In genomic region chr22:28953976-28954880, GRCh38 we compare ENCODE assay signal across 20 cellular contexts.
A peak's percentile ranks its signal among the peaks of the same experiment; 100 is the strongest.
DNase-seq lines count a peak whose midpoint lies in the region; ATAC-seq, FAIRE-seq and TF ChIP-seq lines count a peak whose summit lies in the region.
"Had no signal": no experiment of that assay in that cellular context is flagged by ENCODE, and none has a peak within 500 bp of the region (broad histone marks: within the 10 kb centered on the region; RNA-seq: fewer than 3 reads in every experiment).

No MANE protein-coding gene starts in this region.

- peaks cover 22% of the 10 kb centered on the region for H4K20me1 ChIP-seq in HepG2 (ENCODE audit: insufficient read depth, low read length)

- H3K4me1 ChIP-seq in HepG2 (ENCODE audit: insufficient read depth, low read length) (peaks cover 100% of the 10 kb centered on the region), right lobe of liver (peaks cover 0 to 18% (median 2%) of the 10 kb centered on the region in 4 donors), prostate gland (replicated peaks) (peaks cover 4% of the 10 kb centered on the region), body of pancreas (peaks cover 24% of the 10 kb centered on the region)

- no TSS peak for BruUV-seq in HepG2 (replicated peaks; lab: Mats Ljungman, UMichigan)

- in situ Hi-C loops in HepG2 (cut with HindIII; ENCODE audit: extremely low pct_ligation_motif_present, low pct_unique_long_range_greater_than_20kb): no loop called here

- no peak for TF ChIP-seq POLR2A in HepG2 (IDR thresholded peaks at IDR 0.05; ENCODE audit: insufficient read depth in 1 of 2, low read depth in 2 of 2, low read length in 2 of 2)
- TF ChIP-seq POLR2A in right lobe of liver (IDR thresholded peaks at IDR 0.05): no peak
- no peak for TF ChIP-seq POLR2A in prostate gland (IDR thresholded peaks at IDR 0.05)
- TF ChIP-seq POLR2A in body of pancreas (IDR thresholded peaks at IDR 0.05): no peak

- intact Hi-C loops in HepG2 (cut with micrococcal nuclease; ENCODE audit: unreplicated experiment) (loop anchor here (2.0 to 5.0 kb wide), 2 partner anchors 21 to 97 kb away; no protein-coding TSS in a partner anchor), right lobe of liver (cut with DNase I) (no loop called here), prostate gland (cut with DNase I) (loop anchor here (1.0 to 5.0 kb wide), 3 partner anchors 42 to 78 kb away; no protein-coding TSS in a partner anchor), body of pancreas (cut with DNase I) (no loop called here)

- ATAC-seq in HepG2 (no peak), right lobe of liver (no peak), HG03442 (IDR thresholded peaks at IDR 0.05; ENCODE audit: unreplicated experiment) (no peak), body of pancreas (no peak), GM21528 (IDR thresholded peaks at IDR 0.05; ENCODE audit: low FRiP score, unreplicated experiment) (no peak)
- ATAC-seq: K562, PC-3 had no signal

- POLR2A ChIA-PET in HepG2 (lab: Yijun Ruan, JAX): interaction anchor here (0.7 to 1.8 kb wide), 5 partner anchors 15 to 70 kb away, joined by 3 to 5 read pairs (median 4); no protein-coding TSS in a partner anchor

- H3K27ac ChIP-seq in HepG2 (ENCODE audit: extremely low read length, insufficient read depth, low read length) (peak overlapping the region; percentile 64), right lobe of liver (no peak overlapping the region), layer of hippocampus (ENCODE audit: low read depth, low read length) (peak overlapping the region; percentile 40), prostate gland (peak overlapping the region; percentile 8 to 12), body of pancreas (no peak overlapping the region)
- H3K27ac ChIP-seq: 22Rv1, RWPE1 had no signal

- H3K4me2 ChIP-seq in HepG2 (ENCODE audit: low read depth, low read length): 0 out of 2 replicates have a peak overlapping the region, but pooled peaks have one; percentile 4

- peaks cover 98% of the 10 kb centered on the region for H3K79me2 ChIP-seq in HepG2 (ENCODE audit: insufficient read depth, low read length)

- FAIRE-seq in HepG2 (lab: Jason Lieb, UNC): no peak
- FAIRE-seq: G401.6, K562 had no signal

- H3K9ac ChIP-seq in HepG2 (ENCODE audit: insufficient read depth, low read depth, low read length): no peak overlapping the region

- no peak for TF ChIP-seq CTCF in HepG2 (CRISPR knock-in tag; IDR thresholded peaks at IDR 0.05)
- TF ChIP-seq CTCF in right lobe of liver (IDR thresholded peaks at IDR 0.05): no peak
- no peak for TF ChIP-seq CTCF in prostate gland (IDR thresholded peaks at IDR 0.05)
- TF ChIP-seq CTCF in body of pancreas (IDR thresholded peaks at IDR 0.05): no peak

- DNase-seq in HepG2 (ENCODE audit: low spot score): no peak
- no peak for DNase-seq in right lobe of liver
- DNase-seq in prostate gland (ENCODE audit: low spot score): no peak
- DNase-seq in body of pancreas: no peak
- DNase-seq in NCI-H524 (lab: John Stamatoyannopoulos, UW): no peak
- DNase-seq: DMS 273 treated with DMSO at 0.1 percent for 48 hours, NCI-H1105, NCI-H2081, NCI-H510A, NCI-H82, PC-3, SIG-M5 had no signal

- WGBS in HepG2 (ENCODE audit: low lambda C conversion rate): 93% methylated on average over 6 of the region's 6 CpGs
- 92% methylated on average over 5 of the region's 6 CpGs for WGBS in right lobe of liver (ENCODE audit: insufficient coverage, low coverage, low lambda C conversion rate, missing lambda C conversion rate)
- WGBS in prostate gland: 85% methylated on average over 6 of the region's 6 CpGs
- 81 to 88% methylated on average over 6 of the region's 6 CpGs for WGBS in body of pancreas, 2 donors

- H3K4me3 ChIP-seq in HepG2 (replicated peaks in 1 of 3; ENCODE audit: insufficient read depth in 1 of 3, low read depth in 2 of 3, low read length in 3 of 3) (no peak overlapping the region), right lobe of liver (no peak overlapping the region), prostate gland (no peak overlapping the region), body of pancreas (no peak overlapping the region)
- H3K4me3 ChIP-seq: HAP-1, K562 had no signal

- H3K27me3 ChIP-seq in HepG2 (ENCODE audit: control insufficient read depth in 1 of 2, insufficient read depth in 2 of 2, low read length in 2 of 2): no peaks in the 10 kb centered on the region
- H3K27me3 ChIP-seq in right lobe of liver: no peaks in the 10 kb centered on the region
- no peaks in the 10 kb centered on the region for H3K27me3 ChIP-seq in layer of hippocampus (ENCODE audit: control insufficient read depth, insufficient read depth, low read length)
- no peaks in the 10 kb centered on the region for H3K27me3 ChIP-seq in prostate gland (replicated peaks; ENCODE audit: insufficient read depth)
- H3K27me3 ChIP-seq in body of pancreas: no peaks in the 10 kb centered on the region

- CTCF ChIA-PET in HepG2 (lab: Yijun Ruan, JAX; ENCODE audit: low intra/inter-chr PET ratio, low total read pairs): no interaction called here

- H3K36me3 ChIP-seq in HepG2 (replicated peaks in 1 of 2; ENCODE audit: control insufficient read depth in 1 of 2, insufficient read depth in 2 of 2, low read length in 2 of 2) (peaks cover 6 to 30% of the 10 kb centered on the region in 2 experiments), right lobe of liver (no peaks in the 10 kb centered on the region), prostate gland (no peaks in the 10 kb centered on the region), body of pancreas (replicated peaks in 1 of 2; ENCODE audit: insufficient read depth in 1 of 2, low read depth in 2 of 2) (no peaks in the 10 kb centered on the region)
- H3K36me3 ChIP-seq: HAP-1 had no signal

- no peak for TF ChIP-seq RAD21 in HepG2 (CRISPR knock-in tag; IDR thresholded peaks at IDR 0.05)

- TF ChIP-seq EP300 in HepG2 (IDR thresholded peaks at IDR 0.05; ENCODE audit: low read depth in 2 of 2, low read length in 2 of 2) (no peak), HepG2 (CRISPR knock-in tag; IDR thresholded peaks at IDR 0.05; ENCODE audit: borderline replicate concordance) (no peak)

- no peak overlapping the region for H2AFZ ChIP-seq in HepG2 (ENCODE audit: low read length)

- H3K9me3 ChIP-seq in HepG2 (ENCODE audit: low read length) (no peaks in the 10 kb centered on the region), right lobe of liver (no peaks in the 10 kb centered on the region), prostate gland (no peaks in the 10 kb centered on the region), body of pancreas (no peaks in the 10 kb centered on the region)
- H3K9me3 ChIP-seq: HAP-1 had no signal

TF ChIP-seq in HepG2, 621 proteins besides CTCF, POLR2A, EP300 and RAD21 (continues in another document):
- TF ChIP-seq ZNF264 (CRISPR knock-in tag; IDR thresholded peaks at IDR 0.05): no peak
- TF ChIP-seq REPIN1 (CRISPR knock-in tag; IDR thresholded peaks at IDR 0.05; ENCODE audit: borderline replicate concordance, low read depth): no peak
- no peak for TF ChIP-seq FUBP1 (CRISPR knock-in tag; IDR thresholded peaks at IDR 0.05; ENCODE audit: borderline replicate concordance)
- TF ChIP-seq EEA1 (CRISPR knock-in tag; IDR thresholded peaks at IDR 0.05; ENCODE audit: borderline replicate concordance): no peak
- 0 out of 2 replicates have a peak, but pooled peaks have one; percentile 23 for TF ChIP-seq ZFY (CRISPR knock-in tag; IDR thresholded peaks at IDR 0.05)
- TF ChIP-seq ZNF574 (CRISPR knock-in tag; IDR thresholded peaks at IDR 0.05): no peak
- peak; percentile 95 for TF ChIP-seq ZNF12 (CRISPR knock-in tag; IDR thresholded peaks at IDR 0.05)
- 0 out of 2 replicates have a peak, but pooled peaks have one; percentile 18 for TF ChIP-seq SSRP1 (CRISPR knock-in tag; IDR thresholded peaks at IDR 0.05)
- peak; percentile 94 for TF ChIP-seq RBM22 (optimal IDR thresholded peaks at IDR 0.05; ENCODE audit: low read length)

Comparison
In these comparisons a context has a peak if more than half of its experiments do, and no peak if none do; other contexts are left out.
1. H3K27ac ChIP-seq: peak in HepG2 (single experiment), layer of hippocampus (single experiment) and prostate gland (2 of 2); none in right lobe of liver (0 of 3) and body of pancreas (0 of 4).
2. intact Hi-C loops: an anchor here in HepG2 (2.0 to 5.0 kb wide) and prostate gland (1.0 to 5.0 kb wide); none called in right lobe of liver and body of pancreas.